Comparison of ENCODE assay signal across 8 cellular contexts in genomic region chr9:36991516-36992134, GRCh38. TPM values are rescaled to one million over a fixed set of nuclear protein-coding genes. Genes with fewer than 3 reads are reported as not detected.
DNase-seq lines count a peak whose midpoint lies in the region; TF ChIP-seq lines count a peak whose summit lies in the region.

No MANE protein-coding gene starts in this region.

- intact Hi-C loops in adrenal gland (cut with DNase I): loop anchor here in 1 of 2 donors (10.0 kb wide), 1 partner anchor 273 kb away; no protein-coding TSS in a partner anchor

- H3K4me1 ChIP-seq in adrenal gland (replicated peaks in 1 of 2): no peaks in the 10 kb centered on the region
- H3K4me1 ChIP-seq in suprapubic skin: peaks cover under 1% of the 10 kb centered on the region

- TF ChIP-seq EP300 in neural cell (conservative IDR thresholded peaks at IDR 0.05; ENCODE audit: poor library complexity, severe bottlenecking): no peak
- TF ChIP-seq EP300 in suprapubic skin (IDR thresholded peaks at IDR 0.05): no peak

- no peak overlapping the region for H3K4me2 ChIP-seq in neural cell (ENCODE audit: low read length)

- H3K27ac ChIP-seq in adrenal gland: no peak overlapping the region
- no peak overlapping the region for H3K27ac ChIP-seq in neural cell (ENCODE audit: low read length)
- no peak overlapping the region for H3K27ac ChIP-seq in substantia nigra (ENCODE audit: low read depth, low read length, poor library complexity, severe bottlenecking)
- no peak overlapping the region for H3K27ac ChIP-seq in suprapubic skin

- H3K27me3 ChIP-seq in adrenal gland (peaks cover 19% of the 10 kb centered on the region), neural cell (ENCODE audit: insufficient read depth, low read depth, low read length) (peaks cover 51% of the 10 kb centered on the region), suprapubic skin (peaks cover 86% of the 10 kb centered on the region)

- no peak overlapping the region for H3K9ac ChIP-seq in neural cell (ENCODE audit: low read length)

- DNase-seq in NCI-H146 (lab: John Stamatoyannopoulos, UW) (peak; percentile 33), NCI-H146 treated with DMSO at 0.1 percent for 48 hours (lab: John Stamatoyannopoulos, UW; ENCODE audit: unreplicated experiment) (no peak), Kasumi-1 (lab: John Stamatoyannopoulos, UW) (peak; percentile 45 to 49), adrenal gland (no peak), substantia nigra (lab: John Stamatoyannopoulos, UW) (no peak), hepatic stellate cell (ENCODE audit: low spot score) (no peak), suprapubic skin (ENCODE audit: low spot score in 2 of 2) (no peak)

- TF ChIP-seq RAD21 in neural cell (conservative IDR thresholded peaks at IDR 0.05): peak; percentile 70

- H4K20me1 ChIP-seq in neural cell (ENCODE audit: insufficient read depth): no peaks in the 10 kb centered on the region

- H3K79me2 ChIP-seq in neural cell (replicated peaks; ENCODE audit: insufficient read depth, low read length): no peaks in the 10 kb centered on the region

- H3K4me3 ChIP-seq in adrenal gland: no peak overlapping the region
- no peak overlapping the region for H3K4me3 ChIP-seq in neural cell (ENCODE audit: low read length)
- H3K4me3 ChIP-seq in suprapubic skin: no peak overlapping the region

- TF ChIP-seq CTCF in adrenal gland (IDR thresholded peaks at IDR 0.05) (peak in 4 of 6 experiments; percentile 32 to 49 (median 44)), neural cell (IDR thresholded peaks at IDR 0.05; ENCODE audit: poor library complexity, severe bottlenecking) (peak; percentile 67), suprapubic skin (IDR thresholded peaks at IDR 0.05) (peak in 1 of 2 donors; percentile 40)

- TF ChIP-seq POLR2A in adrenal gland (IDR thresholded peaks at IDR 0.05) (no peak), suprapubic skin (IDR thresholded peaks at IDR 0.05) (no peak)

- 10 to 14% (median 12%) methylated on average over 5 to 6 of the region's 6 CpGs for WGBS in adrenal gland, 4 donors
- WGBS in suprapubic skin: 10% methylated on average over 6 of the region's 6 CpGs

- H3F3A ChIP-seq in neural cell (ENCODE audit: insufficient read depth, low read length, poor library complexity, severe bottlenecking): no peaks in the 10 kb centered on the region

- H3K9me2 ChIP-seq in neural cell (ENCODE audit: insufficient read depth, low read length): no peaks in the 10 kb centered on the region

- H3K36me3 ChIP-seq in adrenal gland (replicated peaks in 1 of 2) (no peaks in the 10 kb centered on the region), neural cell (ENCODE audit: insufficient read depth, low read length) (no peaks in the 10 kb centered on the region), suprapubic skin (no peaks in the 10 kb centered on the region)

- H2AFZ ChIP-seq in neural cell (ENCODE audit: low read depth, low read length): no peak overlapping the region

- peaks cover 0 to 8% (median 0%) of the 10 kb centered on the region in 3 donors for H3K9me3 ChIP-seq in adrenal gland (replicated peaks in 1 of 3)
- no peaks in the 10 kb centered on the region for H3K9me3 ChIP-seq in neural cell (ENCODE audit: low read length)
- peaks cover 7% of the 10 kb centered on the region for H3K9me3 ChIP-seq in suprapubic skin

TF ChIP-seq in neural cell, 6 proteins besides CTCF, POLR2A, EP300 and RAD21:
- no peak for TF ChIP-seq REST (IDR thresholded peaks at IDR 0.05; ENCODE audit: borderline replicate concordance)
- peak; percentile 74 for TF ChIP-seq SMC3 (conservative IDR thresholded peaks at IDR 0.05; ENCODE audit: poor library complexity)

RNA-seq across cellular contexts. Expression of gene PAX5, which starts 42.4 kb away (rescaled TPM):
- total RNA-seq in adrenal gland (under 1 TPM in 3 of 8 donors, not detected in 5; 0.10 to 0.22 (median 0.19) TPM), suprapubic skin (under 1 TPM in 1 of 4 donors, not detected in 3; 0.04 TPM)
- polyA plus RNA-seq in adrenal gland (under 1 TPM in 2 of 3 donors, not detected in 1; under 0.01 to 0.07 TPM), neural cell (not detected in 2 replicates)
- polyA minus RNA-seq in neural cell: not detected in 2 replicates

Comparison
In these comparisons a context has a peak if more than half of its experiments do, and no peak if none do; other contexts are left out.
1. DNase-seq: peak in NCI-H146 (single experiment) and Kasumi-1 (2 of 2); none in NCI-H146 treated with DMSO at 0.1 percent for 48 hours (single experiment), adrenal gland (0 of 7), substantia nigra (0 of 49), hepatic stellate cell (single experiment) and suprapubic skin (0 of 2).